Comparison of ENCODE assay signal across 1 cellular context in the genomic region with DNA sequence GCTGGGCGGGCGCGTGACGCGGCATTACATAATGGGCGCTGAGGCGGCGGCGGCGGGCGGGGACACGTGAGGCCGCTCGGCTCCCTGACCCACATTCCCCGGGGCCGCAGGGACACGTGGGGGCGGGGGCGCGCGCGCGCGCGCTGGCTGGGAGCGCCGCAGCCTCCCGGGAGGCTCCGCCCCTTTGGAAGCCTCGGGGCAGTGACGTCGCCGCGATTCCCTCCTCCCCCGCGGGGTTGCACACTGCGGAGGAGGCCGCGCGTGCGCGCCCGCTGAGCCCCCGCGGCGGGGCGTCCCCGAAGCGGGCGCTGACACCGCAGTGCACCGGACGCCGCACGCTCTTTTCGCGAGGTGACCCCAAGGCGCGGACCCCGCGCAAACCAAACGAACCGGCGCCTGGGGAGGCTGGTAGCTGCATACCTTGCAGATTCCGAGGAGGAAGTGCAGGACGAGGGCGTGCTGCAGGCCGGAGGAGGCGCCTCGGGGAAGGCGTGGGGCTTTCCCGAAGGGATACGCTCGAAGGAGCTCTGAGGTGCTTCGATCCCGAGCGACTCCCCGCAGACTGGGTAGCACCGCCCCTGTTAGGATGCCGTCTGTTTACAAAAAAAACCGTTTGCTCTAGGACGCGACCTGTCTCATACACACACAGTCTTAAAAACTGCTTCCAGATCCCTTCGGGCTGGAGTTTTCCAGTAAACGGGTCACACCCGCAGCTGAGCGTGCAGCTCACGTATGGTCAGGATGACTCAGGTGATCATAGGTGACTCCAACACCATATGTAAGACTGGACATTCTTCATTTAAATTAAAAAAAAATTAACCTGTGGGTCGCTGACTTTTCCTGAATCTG.
A peak's percentile ranks its signal among the peaks of the same experiment; 100 is the strongest.
TF ChIP-seq lines count a peak whose summit lies in the region.

No MANE protein-coding gene starts in this region.

TF ChIP-seq in GM12878, 131 proteins besides CTCF, POLR2A, EP300 and RAD21 (continued from another document and continues in another):
- TF ChIP-seq YY1 (IDR thresholded peaks at IDR 0.05; ENCODE audit: low read depth, low read length) (peak; percentile 13), BHLHE40 (IDR thresholded peaks at IDR 0.05; ENCODE audit: borderline replicate concordance in 1 of 2, low read depth in 2 of 2, low read length in 1 of 2) (peak; percentile 97 to 100), CREB1 (IDR thresholded peaks at IDR 0.05; ENCODE audit: low read depth) (peak; percentile 93), IKZF2 (IDR thresholded peaks at IDR 0.05) (peak; percentile 85 to 88), NFXL1 (IDR thresholded peaks at IDR 0.05; ENCODE audit: borderline replicate concordance) (no peak), MEF2B (IDR thresholded peaks at IDR 0.05; ENCODE audit: partially characterized antibody, poor library complexity, severe bottlenecking) (peak; percentile 87), EGR1 (IDR thresholded peaks at IDR 0.05; ENCODE audit: borderline replicate concordance in 1 of 2, low read depth in 2 of 2, low read length in 2 of 2) (peak in 1 of 2 experiments; percentile 98; a peak in 2 of 3 replicates), SIX5 (IDR thresholded peaks at IDR 0.05; ENCODE audit: low read depth, low read length, severe bottlenecking) (no peak), ASH2L (IDR thresholded peaks at IDR 0.05; ENCODE audit: borderline replicate concordance, low read depth) (peak; percentile 89; the same call in 1 of the 2 replicates), TARDBP (IDR thresholded peaks at IDR 0.05; ENCODE audit: borderline replicate concordance) (peak; percentile 43; the same call in 1 of the 2 replicates), POLR2AphosphoS2 (IDR thresholded peaks at IDR 0.05; ENCODE audit: low read depth, low read length) (no peak), STAT1 (conservative IDR thresholded peaks at IDR 0.05) (0 out of 2 replicates have a peak, but pooled peaks have one; percentile 64), ZNF217 (IDR thresholded peaks at IDR 0.05) (no peak), RB1 (IDR thresholded peaks at IDR 0.05; ENCODE audit: borderline replicate concordance) (peak; percentile 93), IKZF1 (conservative IDR thresholded peaks at IDR 0.05) (peak; percentile 96), RUNX3 (IDR thresholded peaks at IDR 0.05; ENCODE audit: low read length) (peak; percentile 43; the same call in 1 of the 2 replicates), SIN3A (IDR thresholded peaks at IDR 0.05; ENCODE audit: low read depth, low read length) (peak; percentile 57; the same call in 1 of the 2 replicates), EED (IDR thresholded peaks at IDR 0.05; ENCODE audit: low read depth) (peak; percentile 52; the same call in 1 of the 2 replicates), NBN (IDR thresholded peaks at IDR 0.05) (peak; percentile 65), NR2C2 (IDR thresholded peaks at IDR 0.05; ENCODE audit: borderline replicate concordance, control insufficient read depth, insufficient read length, low read depth) (no peak), BMI1 (IDR thresholded peaks at IDR 0.05; ENCODE audit: borderline replicate concordance) (no peak), CHD4 (IDR thresholded peaks at IDR 0.05) (no peak), NFIC (IDR thresholded peaks at IDR 0.05; ENCODE audit: low read depth, low read length) (no peak), BRCA1 (IDR thresholded peaks at IDR 0.05; ENCODE audit: low read depth, low read length) (no peak), NR2C1 (IDR thresholded peaks at IDR 0.05) (peak; percentile 47; the same call in 1 of the 2 replicates), TCF3 (IDR thresholded peaks at IDR 0.05; ENCODE audit: borderline replicate concordance, insufficient read depth, low read depth, low read length) (no peak), PAX5 (IDR thresholded peaks at IDR 0.05; ENCODE audit: borderline replicate concordance, low read depth, low read length) (peak; percentile 51; the same call in 1 of the 2 replicates), ZNF622 (IDR thresholded peaks at IDR 0.05) (no peak), KAT2A (conservative IDR thresholded peaks at IDR 0.05; ENCODE audit: control insufficient read depth, low read depth, low read length) (no peak), STAT3 (IDR thresholded peaks at IDR 0.05; ENCODE audit: low read depth, low read length) (no peak), LARP7 (IDR thresholded peaks at IDR 0.05) (peak; percentile 92), RELA (IDR thresholded peaks at IDR 0.05; ENCODE audit: borderline replicate concordance, partially characterized antibody) (peak; percentile 63), MXI1 (IDR thresholded peaks at IDR 0.05; ENCODE audit: low read depth, low read length) (no peak; the same call in none of the 2 replicates), ZZZ3 (IDR thresholded peaks at IDR 0.05; ENCODE audit: control insufficient read depth, insufficient read length, low read depth) (no peak), MTA2 (IDR thresholded peaks at IDR 0.05; ENCODE audit: low read depth) (peak; percentile 31; the same call in 1 of the 2 replicates), CHD2 (IDR thresholded peaks at IDR 0.05; ENCODE audit: borderline replicate concordance, low read depth, low read length) (peak; percentile 43; the same call in 1 of the 2 replicates), SMARCA5 (IDR thresholded peaks at IDR 0.05) (0 out of 2 replicates have a peak, but pooled peaks have one; percentile 53), ETV6 (conservative IDR thresholded peaks at IDR 0.05 in 1 of 2, IDR thresholded peaks at IDR 0.05 in 1 of 2; ENCODE audit: borderline replicate concordance in 1 of 2, low read depth in 1 of 2) (no peak; a peak in 1 of 4 replicates), SPI1 (IDR thresholded peaks at IDR 0.05; ENCODE audit: borderline replicate concordance, insufficient read depth, low read depth, low read length) (peak; percentile 82), MYB (IDR thresholded peaks at IDR 0.05; ENCODE audit: borderline replicate concordance, low read depth, low read length) (no peak), MYC (IDR thresholded peaks at IDR 0.05; ENCODE audit: insufficient read depth, insufficient read length, insufficient replicate concordance, low read length, severe bottlenecking) (peak; percentile 53)
- TF ChIP-seq, protein P1, sequence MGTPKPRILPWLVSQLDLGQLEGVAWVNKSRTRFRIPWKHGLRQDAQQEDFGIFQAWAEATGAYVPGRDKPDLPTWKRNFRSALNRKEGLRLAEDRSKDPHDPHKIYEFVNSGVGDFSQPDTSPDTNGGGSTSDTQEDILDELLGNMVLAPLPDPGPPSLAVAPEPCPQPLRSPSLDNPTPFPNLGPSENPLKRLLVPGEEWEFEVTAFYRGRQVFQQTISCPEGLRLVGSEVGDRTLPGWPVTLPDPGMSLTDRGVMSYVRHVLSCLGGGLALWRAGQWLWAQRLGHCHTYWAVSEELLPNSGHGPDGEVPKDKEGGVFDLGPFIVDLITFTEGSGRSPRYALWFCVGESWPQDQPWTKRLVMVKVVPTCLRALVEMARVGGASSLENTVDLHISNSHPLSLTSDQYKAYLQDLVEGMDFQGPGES (IDR thresholded peaks at IDR 0.05) = peak; percentile 44; the same call in 1 of the 2 replicates
- TF ChIP-seq, protein P2, sequence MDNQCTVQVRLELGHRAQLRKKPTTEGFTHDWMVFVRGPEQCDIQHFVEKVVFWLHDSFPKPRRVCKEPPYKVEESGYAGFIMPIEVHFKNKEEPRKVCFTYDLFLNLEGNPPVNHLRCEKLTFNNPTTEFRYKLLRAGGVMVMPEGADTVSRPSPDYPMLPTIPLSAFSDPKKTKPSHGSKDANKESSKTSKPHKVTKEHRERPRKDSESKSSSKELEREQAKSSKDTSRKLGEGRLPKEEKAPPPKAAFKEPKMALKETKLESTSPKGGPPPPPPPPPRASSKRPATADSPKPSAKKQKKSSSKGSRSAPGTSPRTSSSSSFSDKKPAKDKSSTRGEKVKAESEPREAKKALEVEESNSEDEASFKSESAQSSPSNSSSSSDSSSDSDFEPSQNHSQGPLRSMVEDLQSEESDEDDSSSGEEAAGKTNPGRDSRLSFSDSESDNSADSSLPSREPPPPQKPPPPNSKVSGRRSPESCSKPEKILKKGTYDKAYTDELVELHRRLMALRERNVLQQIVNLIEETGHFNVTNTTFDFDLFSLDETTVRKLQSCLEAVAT (IDR thresholded peaks at IDR 0.05) = 0 out of 2 replicates have a peak, but pooled peaks have one; percentile 30
- TF ChIP-seq, protein P3, sequence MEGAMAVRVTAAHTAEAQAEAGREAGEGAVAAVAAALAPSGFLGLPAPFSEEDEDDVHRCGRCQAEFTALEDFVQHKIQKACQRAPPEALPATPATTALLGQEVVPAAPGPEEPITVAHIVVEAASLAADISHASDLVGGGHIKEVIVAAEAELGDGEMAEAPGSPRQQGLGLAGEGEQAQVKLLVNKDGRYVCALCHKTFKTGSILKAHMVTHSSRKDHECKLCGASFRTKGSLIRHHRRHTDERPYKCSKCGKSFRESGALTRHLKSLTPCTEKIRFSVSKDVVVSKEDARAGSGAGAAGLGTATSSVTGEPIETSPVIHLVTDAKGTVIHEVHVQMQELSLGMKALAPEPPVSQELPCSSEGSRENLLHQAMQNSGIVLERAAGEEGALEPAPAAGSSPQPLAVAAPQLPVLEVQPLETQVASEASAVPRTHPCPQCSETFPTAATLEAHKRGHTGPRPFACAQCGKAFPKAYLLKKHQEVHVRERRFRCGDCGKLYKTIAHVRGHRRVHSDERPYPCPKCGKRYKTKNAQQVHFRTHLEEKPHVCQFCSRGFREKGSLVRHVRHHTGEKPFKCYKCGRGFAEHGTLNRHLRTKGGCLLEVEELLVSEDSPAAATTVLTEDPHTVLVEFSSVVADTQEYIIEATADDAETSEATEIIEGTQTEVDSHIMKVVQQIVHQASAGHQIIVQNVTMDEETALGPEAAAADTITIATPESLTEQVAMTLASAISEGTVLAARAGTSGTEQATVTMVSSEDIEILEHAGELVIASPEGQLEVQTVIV (IDR thresholded peaks at IDR 0.05; ENCODE audit: borderline replicate concordance, partially characterized antibody) = no peak
- TF ChIP-seq, protein P4, sequence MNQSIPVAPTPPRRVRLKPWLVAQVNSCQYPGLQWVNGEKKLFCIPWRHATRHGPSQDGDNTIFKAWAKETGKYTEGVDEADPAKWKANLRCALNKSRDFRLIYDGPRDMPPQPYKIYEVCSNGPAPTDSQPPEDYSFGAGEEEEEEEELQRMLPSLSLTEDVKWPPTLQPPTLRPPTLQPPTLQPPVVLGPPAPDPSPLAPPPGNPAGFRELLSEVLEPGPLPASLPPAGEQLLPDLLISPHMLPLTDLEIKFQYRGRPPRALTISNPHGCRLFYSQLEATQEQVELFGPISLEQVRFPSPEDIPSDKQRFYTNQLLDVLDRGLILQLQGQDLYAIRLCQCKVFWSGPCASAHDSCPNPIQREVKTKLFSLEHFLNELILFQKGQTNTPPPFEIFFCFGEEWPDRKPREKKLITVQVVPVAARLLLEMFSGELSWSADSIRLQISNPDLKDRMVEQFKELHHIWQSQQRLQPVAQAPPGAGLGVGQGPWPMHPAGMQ (IDR thresholded peaks at IDR 0.05; ENCODE audit: borderline replicate concordance) = no peak
- TF ChIP-seq, protein P5, sequence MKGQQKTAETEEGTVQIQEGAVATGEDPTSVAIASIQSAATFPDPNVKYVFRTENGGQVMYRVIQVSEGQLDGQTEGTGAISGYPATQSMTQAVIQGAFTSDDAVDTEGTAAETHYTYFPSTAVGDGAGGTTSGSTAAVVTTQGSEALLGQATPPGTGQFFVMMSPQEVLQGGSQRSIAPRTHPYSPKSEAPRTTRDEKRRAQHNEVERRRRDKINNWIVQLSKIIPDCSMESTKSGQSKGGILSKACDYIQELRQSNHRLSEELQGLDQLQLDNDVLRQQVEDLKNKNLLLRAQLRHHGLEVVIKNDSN (IDR thresholded peaks at IDR 0.05; ENCODE audit: borderline replicate concordance, extremely low read length, insufficient read depth, low read depth, low read length) = peak; percentile 91
- TF ChIP-seq, protein P6, sequence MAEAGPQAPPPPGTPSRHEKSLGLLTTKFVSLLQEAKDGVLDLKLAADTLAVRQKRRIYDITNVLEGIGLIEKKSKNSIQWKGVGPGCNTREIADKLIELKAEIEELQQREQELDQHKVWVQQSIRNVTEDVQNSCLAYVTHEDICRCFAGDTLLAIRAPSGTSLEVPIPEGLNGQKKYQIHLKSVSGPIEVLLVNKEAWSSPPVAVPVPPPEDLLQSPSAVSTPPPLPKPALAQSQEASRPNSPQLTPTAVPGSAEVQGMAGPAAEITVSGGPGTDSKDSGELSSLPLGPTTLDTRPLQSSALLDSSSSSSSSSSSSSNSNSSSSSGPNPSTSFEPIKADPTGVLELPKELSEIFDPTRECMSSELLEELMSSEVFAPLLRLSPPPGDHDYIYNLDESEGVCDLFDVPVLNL (IDR thresholded peaks at IDR 0.05; ENCODE audit: low read depth, low read length) = no peak; the same call in 1 of the 2 replicates
- TF ChIP-seq, protein P7, sequence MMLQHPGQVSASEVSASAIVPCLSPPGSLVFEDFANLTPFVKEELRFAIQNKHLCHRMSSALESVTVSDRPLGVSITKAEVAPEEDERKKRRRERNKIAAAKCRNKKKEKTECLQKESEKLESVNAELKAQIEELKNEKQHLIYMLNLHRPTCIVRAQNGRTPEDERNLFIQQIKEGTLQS (IDR thresholded peaks at IDR 0.05; ENCODE audit: borderline replicate concordance, extremely low read depth, low read depth, low read length) = peak; percentile 63; the same call in 1 of the 2 replicates
- TF ChIP-seq, protein P8, sequence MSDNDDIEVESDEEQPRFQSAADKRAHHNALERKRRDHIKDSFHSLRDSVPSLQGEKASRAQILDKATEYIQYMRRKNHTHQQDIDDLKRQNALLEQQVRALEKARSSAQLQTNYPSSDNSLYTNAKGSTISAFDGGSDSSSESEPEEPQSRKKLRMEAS (IDR thresholded peaks at IDR 0.05; ENCODE audit: low read depth, low read length) = no peak; the same call in 1 of the 2 replicates
- TF ChIP-seq, protein P9, sequence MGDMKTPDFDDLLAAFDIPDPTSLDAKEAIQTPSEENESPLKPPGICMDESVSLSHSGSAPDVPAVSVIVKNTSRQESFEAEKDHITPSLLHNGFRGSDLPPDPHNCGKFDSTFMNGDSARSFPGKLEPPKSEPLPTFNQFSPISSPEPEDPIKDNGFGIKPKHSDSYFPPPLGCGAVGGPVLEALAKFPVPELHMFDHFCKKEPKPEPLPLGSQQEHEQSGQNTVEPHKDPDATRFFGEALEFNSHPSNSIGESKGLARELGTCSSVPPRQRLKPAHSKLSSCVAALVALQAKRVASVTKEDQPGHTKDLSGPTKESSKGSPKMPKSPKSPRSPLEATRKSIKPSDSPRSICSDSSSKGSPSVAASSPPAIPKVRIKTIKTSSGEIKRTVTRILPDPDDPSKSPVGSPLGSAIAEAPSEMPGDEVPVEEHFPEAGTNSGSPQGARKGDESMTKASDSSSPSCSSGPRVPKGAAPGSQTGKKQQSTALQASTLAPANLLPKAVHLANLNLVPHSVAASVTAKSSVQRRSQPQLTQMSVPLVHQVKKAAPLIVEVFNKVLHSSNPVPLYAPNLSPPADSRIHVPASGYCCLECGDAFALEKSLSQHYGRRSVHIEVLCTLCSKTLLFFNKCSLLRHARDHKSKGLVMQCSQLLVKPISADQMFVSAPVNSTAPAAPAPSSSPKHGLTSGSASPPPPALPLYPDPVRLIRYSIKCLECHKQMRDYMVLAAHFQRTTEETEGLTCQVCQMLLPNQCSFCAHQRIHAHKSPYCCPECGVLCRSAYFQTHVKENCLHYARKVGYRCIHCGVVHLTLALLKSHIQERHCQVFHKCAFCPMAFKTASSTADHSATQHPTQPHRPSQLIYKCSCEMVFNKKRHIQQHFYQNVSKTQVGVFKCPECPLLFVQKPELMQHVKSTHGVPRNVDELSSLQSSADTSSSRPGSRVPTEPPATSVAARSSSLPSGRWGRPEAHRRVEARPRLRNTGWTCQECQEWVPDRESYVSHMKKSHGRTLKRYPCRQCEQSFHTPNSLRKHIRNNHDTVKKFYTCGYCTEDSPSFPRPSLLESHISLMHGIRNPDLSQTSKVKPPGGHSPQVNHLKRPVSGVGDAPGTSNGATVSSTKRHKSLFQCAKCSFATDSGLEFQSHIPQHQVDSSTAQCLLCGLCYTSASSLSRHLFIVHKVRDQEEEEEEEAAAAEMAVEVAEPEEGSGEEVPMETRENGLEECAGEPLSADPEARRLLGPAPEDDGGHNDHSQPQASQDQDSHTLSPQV (IDR thresholded peaks at IDR 0.05) = 0 out of 2 replicates have a peak, but pooled peaks have one; percentile 29
